1 cellular context compared by ENCODE assay signal in the genomic region with DNA sequence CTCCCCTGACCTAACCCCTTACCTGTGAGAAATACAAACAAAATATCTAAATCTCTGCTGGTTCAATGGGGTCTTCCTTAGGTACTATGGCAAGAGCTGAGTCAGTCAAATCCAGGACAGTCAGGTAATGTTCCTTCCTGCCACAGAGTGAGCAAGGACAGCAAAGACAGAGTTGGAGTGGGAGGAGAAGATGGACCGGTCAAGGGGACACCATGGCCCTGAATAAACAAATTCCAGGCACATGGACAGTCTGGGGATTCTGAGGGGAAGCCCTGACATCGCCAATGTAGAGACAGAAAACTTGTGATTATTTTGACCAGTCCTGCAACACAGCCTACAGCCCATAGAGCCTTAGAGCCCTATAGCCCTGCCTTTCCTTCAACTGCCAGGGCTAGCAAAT.
TF ChIP-seq lines count a peak whose summit lies in the region.

No MANE protein-coding gene starts in this region.

TF ChIP-seq in GM23338, 12 proteins besides CTCF, POLR2A, EP300 and RAD21 (continued from another document):
- TF ChIP-seq, protein P1, sequence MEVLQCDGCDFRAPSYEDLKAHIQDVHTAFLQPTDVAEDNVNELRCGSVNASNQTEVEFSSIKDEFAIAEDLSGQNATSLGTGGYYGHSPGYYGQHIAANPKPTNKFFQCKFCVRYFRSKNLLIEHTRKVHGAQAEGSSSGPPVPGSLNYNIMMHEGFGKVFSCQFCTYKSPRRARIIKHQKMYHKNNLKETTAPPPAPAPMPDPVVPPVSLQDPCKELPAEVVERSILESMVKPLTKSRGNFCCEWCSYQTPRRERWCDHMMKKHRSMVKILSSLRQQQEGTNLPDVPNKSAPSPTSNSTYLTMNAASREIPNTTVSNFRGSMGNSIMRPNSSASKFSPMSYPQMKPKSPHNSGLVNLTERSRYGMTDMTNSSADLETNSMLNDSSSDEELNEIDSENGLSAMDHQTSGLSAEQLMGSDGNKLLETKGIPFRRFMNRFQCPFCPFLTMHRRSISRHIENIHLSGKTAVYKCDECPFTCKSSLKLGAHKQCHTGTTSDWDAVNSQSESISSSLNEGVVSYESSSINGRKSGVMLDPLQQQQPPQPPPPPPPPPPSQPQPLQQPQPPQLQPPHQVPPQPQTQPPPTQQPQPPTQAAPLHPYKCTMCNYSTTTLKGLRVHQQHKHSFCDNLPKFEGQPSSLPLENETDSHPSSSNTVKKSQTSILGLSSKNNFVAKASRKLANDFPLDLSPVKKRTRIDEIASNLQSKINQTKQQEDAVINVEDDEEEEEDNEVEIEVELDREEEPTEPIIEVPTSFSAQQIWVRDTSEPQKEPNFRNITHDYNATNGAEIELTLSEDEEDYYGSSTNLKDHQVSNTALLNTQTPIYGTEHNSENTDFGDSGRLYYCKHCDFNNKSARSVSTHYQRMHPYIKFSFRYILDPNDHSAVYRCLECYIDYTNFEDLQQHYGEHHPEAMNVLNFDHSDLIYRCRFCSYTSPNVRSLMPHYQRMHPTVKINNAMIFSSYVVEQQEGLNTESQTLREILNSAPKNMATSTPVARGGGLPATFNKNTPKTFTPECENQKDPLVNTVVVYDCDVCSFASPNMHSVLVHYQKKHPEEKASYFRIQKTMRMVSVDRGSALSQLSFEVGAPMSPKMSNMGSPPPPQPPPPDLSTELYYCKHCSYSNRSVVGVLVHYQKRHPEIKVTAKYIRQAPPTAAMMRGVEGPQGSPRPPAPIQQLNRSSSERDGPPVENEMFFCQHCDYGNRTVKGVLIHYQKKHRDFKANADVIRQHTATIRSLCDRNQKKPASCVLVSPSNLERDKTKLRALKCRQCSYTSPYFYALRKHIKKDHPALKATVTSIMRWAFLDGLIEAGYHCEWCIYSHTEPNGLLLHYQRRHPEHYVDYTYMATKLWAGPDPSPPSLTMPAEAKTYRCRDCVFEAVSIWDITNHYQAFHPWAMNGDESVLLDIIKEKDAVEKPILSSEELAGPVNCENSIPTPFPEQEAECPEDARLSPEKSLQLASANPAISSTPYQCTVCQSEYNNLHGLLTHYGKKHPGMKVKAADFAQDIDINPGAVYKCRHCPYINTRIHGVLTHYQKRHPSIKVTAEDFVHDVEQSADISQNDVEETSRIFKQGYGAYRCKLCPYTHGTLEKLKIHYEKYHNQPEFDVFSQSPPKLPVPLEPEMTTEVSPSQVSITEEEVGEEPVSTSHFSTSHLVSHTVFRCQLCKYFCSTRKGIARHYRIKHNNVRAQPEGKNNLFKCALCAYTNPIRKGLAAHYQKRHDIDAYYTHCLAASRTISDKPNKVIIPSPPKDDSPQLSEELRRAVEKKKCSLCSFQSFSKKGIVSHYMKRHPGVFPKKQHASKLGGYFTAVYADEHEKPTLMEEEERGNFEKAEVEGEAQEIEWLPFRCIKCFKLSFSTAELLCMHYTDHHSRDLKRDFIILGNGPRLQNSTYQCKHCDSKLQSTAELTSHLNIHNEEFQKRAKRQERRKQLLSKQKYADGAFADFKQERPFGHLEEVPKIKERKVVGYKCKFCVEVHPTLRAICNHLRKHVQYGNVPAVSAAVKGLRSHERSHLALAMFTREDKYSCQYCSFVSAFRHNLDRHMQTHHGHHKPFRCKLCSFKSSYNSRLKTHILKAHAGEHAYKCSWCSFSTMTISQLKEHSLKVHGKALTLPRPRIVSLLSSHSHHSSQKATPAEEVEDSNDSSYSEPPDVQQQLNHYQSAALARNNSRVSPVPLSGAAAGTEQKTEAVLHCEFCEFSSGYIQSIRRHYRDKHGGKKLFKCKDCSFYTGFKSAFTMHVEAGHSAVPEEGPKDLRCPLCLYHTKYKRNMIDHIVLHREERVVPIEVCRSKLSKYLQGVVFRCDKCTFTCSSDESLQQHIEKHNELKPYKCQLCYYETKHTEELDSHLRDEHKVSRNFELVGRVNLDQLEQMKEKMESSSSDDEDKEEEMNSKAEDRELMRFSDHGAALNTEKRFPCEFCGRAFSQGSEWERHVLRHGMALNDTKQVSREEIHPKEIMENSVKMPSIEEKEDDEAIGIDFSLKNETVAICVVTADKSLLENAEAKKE (CRISPR knock-in tag; IDR thresholded peaks at IDR 0.05), result no peak
- no peak for TF ChIP-seq ETS1 (IDR thresholded peaks at IDR 0.05)
- TF ChIP-seq ZNF331 (CRISPR knock-in tag; IDR thresholded peaks at IDR 0.05; ENCODE audit: low read depth), result no peak
- no peak for TF ChIP-seq NANOG (IDR thresholded peaks at IDR 0.05; ENCODE audit: borderline replicate concordance)
- no peak for TF ChIP-seq EZH2 (IDR thresholded peaks at IDR 0.05; ENCODE audit: low read depth, unreplicated experiment)
- no peak for TF ChIP-seq EZH2phosphoT487 (IDR thresholded peaks at IDR 0.05; ENCODE audit: unreplicated experiment)
- TF ChIP-seq CREB1 (CRISPR knock-in tag; IDR thresholded peaks at IDR 0.05; ENCODE audit: low read depth), result no peak
- no peak for TF ChIP-seq REST (IDR thresholded peaks at IDR 0.05; ENCODE audit: unreplicated experiment)
- no peak for TF ChIP-seq JUNB (IDR thresholded peaks at IDR 0.05; ENCODE audit: unreplicated experiment)
- TF ChIP-seq ZNF114 (CRISPR knock-in tag; IDR thresholded peaks at IDR 0.05), result no peak
TF ChIP-seq in GM23338: peak in this region for 0.
